ENCODE assay signal across 8 cellular contexts in the genomic region with DNA sequence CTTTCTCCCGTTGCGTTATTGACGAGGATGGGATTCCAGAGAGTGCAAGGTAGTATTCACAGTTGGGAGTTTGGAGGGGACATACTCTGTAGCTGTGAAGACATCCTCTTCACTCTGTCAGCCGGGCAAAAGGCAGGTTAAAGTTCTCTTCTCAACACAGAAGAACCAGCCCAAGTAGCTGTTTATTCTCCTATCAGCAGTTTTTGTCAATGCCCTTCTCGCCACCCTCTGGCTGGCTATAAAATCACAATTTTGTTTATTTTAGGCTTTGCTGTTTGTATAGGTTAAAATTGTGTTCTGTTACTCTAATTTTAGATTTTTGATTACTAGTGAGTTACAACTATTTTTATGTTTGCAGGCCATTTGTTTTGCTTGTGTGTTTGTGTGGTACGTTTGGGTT. TPM values are rescaled to one million over a fixed set of nuclear protein-coding genes. Genes with fewer than 3 reads are reported as not detected.
A peak's percentile ranks its signal among the peaks of the same experiment; 100 is the strongest.
DNase-seq lines count a peak whose midpoint lies in the region; ATAC-seq and TF ChIP-seq lines count a peak whose summit lies in the region.

No MANE protein-coding gene starts in this region.

- 26 to 45% methylated on average over 4 to 6 of the region's 6 CpGs for WGBS in gastroesophageal sphincter (ENCODE audit: low coverage in 1 of 2), 2 donors

- no peaks in the 10 kb centered on the region for H3K36me3 ChIP-seq in PC-9 (ENCODE audit: low read depth)
- H3K36me3 ChIP-seq in gastroesophageal sphincter = no peaks in the 10 kb centered on the region

- no peaks in the 10 kb centered on the region for H4K20me1 ChIP-seq in PC-9 (ENCODE audit: insufficient read depth)

- BruUV-seq in PC-9 (replicated peaks; lab: Mats Ljungman, UMichigan) = no TSS peak

- no peak overlapping the region for H3K4me2 ChIP-seq in PC-9

- CTCF ChIA-PET in PC-9 (lab: Charles Lee) = no interaction called here

- no peaks in the 10 kb centered on the region for H3K9me2 ChIP-seq in PC-9 (ENCODE audit: insufficient read depth)

- no peak for TF ChIP-seq POLR2A in gastroesophageal sphincter (IDR thresholded peaks at IDR 0.05)

- ATAC-seq in HG03159 (IDR thresholded peaks at IDR 0.05; ENCODE audit: unreplicated experiment) (no peak), gastroesophageal sphincter (no peak)

- H3K27ac ChIP-seq in PC-9 = no peak overlapping the region
- H3K27ac ChIP-seq in gastroesophageal sphincter = no peak overlapping the region

- H3K4me1 ChIP-seq in PC-9 (replicated peaks; ENCODE audit: insufficient read depth) (no peaks in the 10 kb centered on the region), gastroesophageal sphincter (no peaks in the 10 kb centered on the region)

- no peak for TF ChIP-seq EP300 in gastroesophageal sphincter (IDR thresholded peaks at IDR 0.05)

- H3K9me3 ChIP-seq in PC-9 (ENCODE audit: insufficient read depth, low read depth) (no peaks in the 10 kb centered on the region), gastroesophageal sphincter (peaks cover 0 to 10% (median 0%) of the 10 kb centered on the region in 3 donors)

- in situ Hi-C loops in ACHN (cut with HindIII; ENCODE audit: low pct_ligation_motif_present, low pct_unique_long_range_greater_than_20kb, low sequenced_read_pairs) = no loop called here
- in situ Hi-C loops in G401 (cut with HindIII; ENCODE audit: low sequenced_read_pairs) = no loop called here

- TF ChIP-seq CTCF in PC-9 (conservative IDR thresholded peaks at IDR 0.05) (peak; percentile 46), foreskin fibroblast (IDR thresholded peaks at IDR 0.05; ENCODE audit: low read depth, low read length) (peak; percentile 25), gastroesophageal sphincter (IDR thresholded peaks at IDR 0.05) (no peak)

- H3F3A ChIP-seq in PC-9 (ENCODE audit: insufficient read depth, low read depth) = no peaks in the 10 kb centered on the region

- intact Hi-C loops in PC-9 (cut with micrococcal nuclease; ENCODE audit: unreplicated experiment) = loop anchor here (2.0 kb wide), 1 partner anchor 162 kb away; no protein-coding TSS in a partner anchor

- no peak overlapping the region for H3K4me3 ChIP-seq in PC-9
- H3K4me3 ChIP-seq in foreskin fibroblast (ENCODE audit: low read depth in 1 of 2, low read length in 2 of 2) = no peak overlapping the region
- no peak overlapping the region for H3K4me3 ChIP-seq in gastroesophageal sphincter

- peak; percentile 2 for DNase-seq in ACHN
- peak; percentile 2 for DNase-seq in G401 (ENCODE audit: low spot score)
- no peak for DNase-seq in PC-9
- peak in 1 of 2 donors; percentile 43 for DNase-seq in foreskin fibroblast
- no peak for DNase-seq in islet precursor cell
- DNase-seq in activated CD4-positive, CD25-positive, alpha-beta regulatory T cell (lab: John Stamatoyannopoulos, UW) = no peak

- H3K27me3 ChIP-seq in PC-9 (ENCODE audit: insufficient read depth, low read depth) (peaks cover 2% of the 10 kb centered on the region; the same call in 1 of the 2 replicates), gastroesophageal sphincter (no peaks in the 10 kb centered on the region)

- no peaks in the 10 kb centered on the region for H3K79me2 ChIP-seq in PC-9 (ENCODE audit: low read depth)

- POLR2A ChIA-PET in PC-9 (lab: Charles Lee; ENCODE audit: unreplicated experiment) = no interaction called here

- no peak overlapping the region for H2AFZ ChIP-seq in PC-9

RNA-seq across cellular contexts. Expression of gene MAS1, which starts 37.9 kb away (rescaled TPM):
- total RNA-seq in G401 (2014; rRNA removed; shearing (Covaris generic)) = not detected in 2 replicates
- not detected in 2 replicates for total RNA-seq in PC-9 (2021)
- not detected for total RNA-seq in gastroesophageal sphincter

RNA-seq across cellular contexts. Expression of gene PNLDC1, which starts 52.8 kb away (rescaled TPM):
- not detected in 2 replicates for total RNA-seq in G401 (2014; rRNA removed; shearing (Covaris generic))
- total RNA-seq in PC-9 (2021) = 0.20 TPM in 1 of 2 replicates, not detected in the other
- under 1 TPM in 1 of 4 donors, not detected in 3; 0.47 TPM for total RNA-seq in gastroesophageal sphincter

Comparison
In these comparisons a context has a peak if more than half of its experiments do, and no peak if none do; other contexts are left out.
1. DNase-seq: peak in ACHN (single experiment) and G401 (single experiment); none in PC-9 (0 of 2), islet precursor cell (single experiment) and activated CD4-positive, CD25-positive, alpha-beta regulatory T cell (0 of 4).
2. CTCF ChIP-seq: peak in PC-9 (single experiment) and foreskin fibroblast (single experiment); none in gastroesophageal sphincter (0 of 4).